7 cellular contexts compared by ENCODE assay signal in genomic region chr2:180672377-180672776, GRCh38.
"Had no signal": no experiment of that assay in that cellular context is flagged by ENCODE, and none has a peak within 500 bp of the region (broad histone marks: within the 10 kb centered on the region; RNA-seq: fewer than 3 reads in every experiment).

No MANE protein-coding gene starts in this region.

- H3K4me3 ChIP-seq: GM23338 had no signal

- DNase-seq: H9, HCEC 1CT, KBM-7 had no signal

- ATAC-seq: GM23338 had no signal

- H3K9ac ChIP-seq: KMS-11 had no signal

- H3K27ac ChIP-seq: KMS-11 had no signal

- H3K4me2 ChIP-seq: GM23338, KMS-11 had no signal

- FAIRE-seq: H1, HTR-8/SVneo had no signal
